Comparison of ENCODE assay signal across 17 cellular contexts in the genomic region with DNA sequence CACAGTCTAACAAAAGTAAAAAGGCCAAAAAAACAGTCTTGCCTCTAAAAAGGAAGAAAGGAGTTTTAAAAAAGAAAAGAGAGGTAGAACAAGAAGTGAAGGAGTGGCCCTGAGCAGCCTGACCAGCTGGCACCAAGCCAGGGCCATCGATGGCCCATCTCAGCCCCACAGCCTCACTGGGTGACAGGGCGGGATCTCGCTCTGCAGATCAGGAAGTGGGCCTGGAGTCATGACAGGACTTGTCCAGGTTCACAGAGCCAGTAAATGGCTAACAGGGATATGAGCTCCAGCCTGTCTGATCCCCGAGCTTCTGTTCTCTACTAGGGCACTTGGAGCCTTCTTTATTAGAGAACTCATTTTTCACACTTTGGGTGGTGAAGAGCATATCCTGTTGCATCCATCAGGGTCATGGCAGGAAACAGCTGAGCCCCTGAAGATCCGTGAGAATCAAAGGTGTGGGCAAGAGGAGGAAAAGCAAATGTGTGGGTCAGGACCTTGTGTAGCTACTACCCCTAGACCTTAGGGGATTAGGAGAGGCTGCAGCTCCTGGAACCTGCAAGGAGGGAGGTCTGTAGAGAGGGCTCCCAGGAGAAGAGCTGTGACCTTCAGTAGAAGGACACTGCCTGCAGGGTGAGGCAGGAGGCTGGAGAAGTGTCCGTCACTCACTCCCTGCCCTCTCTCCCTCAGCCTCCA.
DNase-seq lines count a peak whose midpoint lies in the region; ATAC-seq and TF ChIP-seq lines count a peak whose summit lies in the region.
"Had no signal": no experiment of that assay in that cellular context is flagged by ENCODE, and none has a peak within 500 bp of the region (broad histone marks: within the 10 kb centered on the region; RNA-seq: fewer than 3 reads in every experiment).

No MANE protein-coding gene starts in this region.

- no peak overlapping the region for H3K9ac ChIP-seq in SK-N-SH

- no peaks in the 10 kb centered on the region for H4K20me1 ChIP-seq in SK-N-SH (ENCODE audit: insufficient read depth)

- H3K4me2 ChIP-seq in SK-N-SH = no peak overlapping the region

- no peaks in the 10 kb centered on the region for H3K36me3 Mint-ChIP-seq in osteocyte (ENCODE audit: unreplicated experiment)

- peak overlapping the region in 1 of 2 donors; percentile 62 for H3K27ac Mint-ChIP-seq in stimulated activated naive CD8-positive, alpha-beta T cell treated with anti-CD3 and anti-CD28 coated beads, Interleukin-15, amount 100 ng/mL, for 72 hours
- H3K27ac Mint-ChIP-seq in osteocyte (ENCODE audit: unreplicated experiment) = no peak overlapping the region
- H3K27ac Mint-ChIP-seq: nephron, T-helper 17 cell had no signal

- CTCF ChIA-PET in SK-N-SH (lab: Yijun Ruan, JAX) = interaction anchor here (0.7 to 14.8 kb wide), 14 partner anchors 11 to 368 kb away, joined by 3 to 192 read pairs (median 4); no protein-coding TSS in a partner anchor

- H3K79me2 ChIP-seq in SK-N-SH (ENCODE audit: insufficient read depth) = no peaks in the 10 kb centered on the region

- H3K4me3 ChIP-seq in SK-N-SH (ENCODE audit: low read depth in 2 of 2, low read length in 1 of 2) (no peak overlapping the region), aorta (ENCODE audit: low read length in 2 of 2) (no peak overlapping the region)
- H3K4me3 ChIP-seq: gastroesophageal sphincter, lower lobe of right lung had no signal

- no peaks in the 10 kb centered on the region for H3K4me1 Mint-ChIP-seq in stimulated activated naive CD8-positive, alpha-beta T cell treated with anti-CD3 and anti-CD28 coated beads, Interleukin-15, amount 100 ng/mL, for 72 hours
- H3K4me1 Mint-ChIP-seq in osteocyte (ENCODE audit: unreplicated experiment) = peaks cover 12% of the 10 kb centered on the region

- POLR2A ChIA-PET in SK-N-SH (lab: Yijun Ruan, JAX) = interaction anchor here (0.8 kb wide), 1 partner anchor 20 kb away, joined by 3 read pairs; no protein-coding TSS in a partner anchor

- no peak overlapping the region for H2AFZ ChIP-seq in SK-N-SH (ENCODE audit: low read depth)

- H3K4me3 Mint-ChIP-seq in stimulated activated naive CD8-positive, alpha-beta T cell treated with anti-CD3 and anti-CD28 coated beads, Interleukin-15, amount 100 ng/mL, for 72 hours = no peak overlapping the region
- no peak overlapping the region for H3K4me3 Mint-ChIP-seq in osteocyte (ENCODE audit: unreplicated experiment)
- H3K4me3 Mint-ChIP-seq: nephron, T-helper 17 cell had no signal

- intact Hi-C loops in aorta (cut with DNase I) = no loop called here

- H3K9me2 ChIP-seq in SK-N-SH = no peaks in the 10 kb centered on the region

- H3K27me3 Mint-ChIP-seq in stimulated activated naive CD8-positive, alpha-beta T cell treated with anti-CD3 and anti-CD28 coated beads, Interleukin-15, amount 100 ng/mL, for 72 hours = peaks cover 8% of the 10 kb centered on the region
- peaks cover 12% of the 10 kb centered on the region for H3K27me3 Mint-ChIP-seq in osteocyte (ENCODE audit: unreplicated experiment)

- no peak for TF ChIP-seq CTCF in SK-N-SH (IDR thresholded peaks at IDR 0.05)
- no peak for TF ChIP-seq CTCF in osteocyte (IDR thresholded peaks at IDR 0.05)

- no peaks in the 10 kb centered on the region for H3K9me3 ChIP-seq in SK-N-SH
- no peaks in the 10 kb centered on the region for H3K9me3 ChIP-seq in aorta (ENCODE audit: control insufficient read depth, low read length)
- H3K9me3 ChIP-seq: gastroesophageal sphincter, lower lobe of right lung had no signal

- H3K9me3 Mint-ChIP-seq in stimulated activated naive CD8-positive, alpha-beta T cell treated with anti-CD3 and anti-CD28 coated beads, Interleukin-15, amount 100 ng/mL, for 72 hours = no peaks in the 10 kb centered on the region
- peaks cover 4% of the 10 kb centered on the region for H3K9me3 Mint-ChIP-seq in osteocyte (ENCODE audit: unreplicated experiment)
- H3K9me3 Mint-ChIP-seq: nephron had no signal

- no peaks in the 10 kb centered on the region for H3K36me3 ChIP-seq in SK-N-SH (replicated peaks in 1 of 2; ENCODE audit: control insufficient read depth in 1 of 2, insufficient read depth in 2 of 2, low read length in 1 of 2)
- no peaks in the 10 kb centered on the region for H3K36me3 ChIP-seq in aorta (ENCODE audit: control insufficient read depth in 1 of 2, insufficient read depth in 2 of 2, low read length in 1 of 2)
- H3K36me3 ChIP-seq: gastroesophageal sphincter, lower lobe of right lung had no signal

- H3K27ac ChIP-seq in SK-N-SH (ENCODE audit: low read depth in 2 of 2, low read length in 1 of 2) = peak overlapping the region in 1 of 2 experiments; percentile 60; a peak in 2 of 4 replicates
- H3K27ac ChIP-seq in aorta (ENCODE audit: low read depth in 1 of 2, low read length in 2 of 2) = no peak overlapping the region
- H3K27ac ChIP-seq: gastroesophageal sphincter, lower lobe of right lung had no signal

- no peaks in the 10 kb centered on the region for H3K27me3 ChIP-seq in SK-N-SH (ENCODE audit: insufficient read depth)
- no peaks in the 10 kb centered on the region for H3K27me3 ChIP-seq in aorta (ENCODE audit: control insufficient read depth in 1 of 2, insufficient read depth in 2 of 2, low read length in 1 of 2)

- no peak for DNase-seq in stimulated activated naive CD8-positive, alpha-beta T cell treated with anti-CD3 and anti-CD28 coated beads, Interleukin-15, amount 100 ng/mL, for 72 hours
- DNase-seq in stimulated activated naive CD8-positive, alpha-beta T cell treated with anti-CD3 and anti-CD28 coated beads, Interleukin-15, Interleukin-2, amounts not matched to agents 100 U/mL and 50 U/mL, for 24 hours = no peak
- DNase-seq in SK-N-SH = peak; percentile 55
- peak; percentile 83 for DNase-seq in islet precursor cell
- DNase-seq in aorta = no peak
- DNase-seq in HCEC 1CT = no peak
- no peak for DNase-seq in T1000 (lab: John Stamatoyannopoulos, UW)
- DNase-seq in osteocyte (ENCODE audit: extremely low spot score, unreplicated experiment) = no peak
- DNase-seq: activated effector memory CD4-positive, alpha-beta T cell treated with Interleukin-2 at 50 U/mL for 16 hours; EL; lower lobe of right lung; NCI-H1694 treated with DMSO at 0.1 percent for 48 hours; NCI-H526 treated with DMSO at 0.1 percent for 48 hours; RPMI8226; T-helper 17 cell had no signal

- TF ChIP-seq EP300 in SK-N-SH (IDR thresholded peaks at IDR 0.05; ENCODE audit: borderline replicate concordance in 1 of 2, low read depth in 1 of 2, low read length in 1 of 2) = no peak

- 46% methylated on average over 6 of the region's 6 CpGs for WGBS in SK-N-SH (ENCODE audit: low lambda C conversion rate)
- 59 to 64% methylated on average over 6 of the region's 6 CpGs for WGBS in aorta, 2 donors

- peaks cover 0 to 20% of the 10 kb centered on the region in 2 experiments; a peak in 1 of 4 replicates for H3K4me1 ChIP-seq in SK-N-SH (ENCODE audit: control insufficient read depth in 1 of 2, insufficient read depth in 2 of 2, low read depth in 1 of 2, low read length in 1 of 2)
- H3K4me1 ChIP-seq in aorta (ENCODE audit: control insufficient read depth in 1 of 2, insufficient read depth in 2 of 2, low read length in 2 of 2) = no peaks in the 10 kb centered on the region
- H3K4me1 ChIP-seq: gastroesophageal sphincter, lower lobe of right lung had no signal

- no peak for TF ChIP-seq RAD21 in SK-N-SH (IDR thresholded peaks at IDR 0.05; ENCODE audit: low read length)

- no peaks in the 10 kb centered on the region for H3F3A ChIP-seq in SK-N-SH (replicated peaks; ENCODE audit: insufficient read depth)

- peak; percentile 43 for ATAC-seq in stimulated activated naive CD8-positive, alpha-beta T cell treated with anti-CD3 and anti-CD28 coated beads, Interleukin-15, amount 100 ng/mL, for 72 hours
- ATAC-seq in stimulated activated naive CD8-positive, alpha-beta T cell treated with anti-CD3 and anti-CD28 coated beads, Interleukin-15, Interleukin-2, amounts not matched to agents 100 U/mL and 50 U/mL, for 24 hours = no peak
- ATAC-seq in aorta (ENCODE audit: low FRiP score) = peak; percentile 34
- ATAC-seq: gastroesophageal sphincter, lower lobe of right lung, T-helper 17 cell had no signal

TF ChIP-seq in SK-N-SH, 30 proteins besides CTCF, POLR2A, EP300 and RAD21 (continues in another document):
- no peak for TF ChIP-seq FOSL2 (IDR thresholded peaks at IDR 0.05; ENCODE audit: borderline replicate concordance, low read depth)
- TF ChIP-seq, protein P1, sequence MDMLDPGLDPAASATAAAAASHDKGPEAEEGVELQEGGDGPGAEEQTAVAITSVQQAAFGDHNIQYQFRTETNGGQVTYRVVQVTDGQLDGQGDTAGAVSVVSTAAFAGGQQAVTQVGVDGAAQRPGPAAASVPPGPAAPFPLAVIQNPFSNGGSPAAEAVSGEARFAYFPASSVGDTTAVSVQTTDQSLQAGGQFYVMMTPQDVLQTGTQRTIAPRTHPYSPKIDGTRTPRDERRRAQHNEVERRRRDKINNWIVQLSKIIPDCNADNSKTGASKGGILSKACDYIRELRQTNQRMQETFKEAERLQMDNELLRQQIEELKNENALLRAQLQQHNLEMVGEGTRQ (IDR thresholded peaks at IDR 0.05; ENCODE audit: borderline replicate concordance, low read depth, low read length) = no peak
- TF ChIP-seq CHD2 (IDR thresholded peaks at IDR 0.05; ENCODE audit: low read length, partially characterized antibody) = no peak
- TF ChIP-seq GATA2 (CRISPR knock-in tag; IDR thresholded peaks at IDR 0.05) = no peak
- TF ChIP-seq FOXJ3 (CRISPR knock-in tag; IDR thresholded peaks at IDR 0.05) = no peak
- no peak for TF ChIP-seq TCF12 (IDR thresholded peaks at IDR 0.05)
- TF ChIP-seq ELF1 (IDR thresholded peaks at IDR 0.05) = no peak
- TF ChIP-seq NFIC (IDR thresholded peaks at IDR 0.05; ENCODE audit: borderline replicate concordance) = no peak
- TF ChIP-seq, protein P2, sequence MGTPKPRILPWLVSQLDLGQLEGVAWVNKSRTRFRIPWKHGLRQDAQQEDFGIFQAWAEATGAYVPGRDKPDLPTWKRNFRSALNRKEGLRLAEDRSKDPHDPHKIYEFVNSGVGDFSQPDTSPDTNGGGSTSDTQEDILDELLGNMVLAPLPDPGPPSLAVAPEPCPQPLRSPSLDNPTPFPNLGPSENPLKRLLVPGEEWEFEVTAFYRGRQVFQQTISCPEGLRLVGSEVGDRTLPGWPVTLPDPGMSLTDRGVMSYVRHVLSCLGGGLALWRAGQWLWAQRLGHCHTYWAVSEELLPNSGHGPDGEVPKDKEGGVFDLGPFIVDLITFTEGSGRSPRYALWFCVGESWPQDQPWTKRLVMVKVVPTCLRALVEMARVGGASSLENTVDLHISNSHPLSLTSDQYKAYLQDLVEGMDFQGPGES (IDR thresholded peaks at IDR 0.05; ENCODE audit: low read depth, low read length) = no peak
- TF ChIP-seq, protein P3, sequence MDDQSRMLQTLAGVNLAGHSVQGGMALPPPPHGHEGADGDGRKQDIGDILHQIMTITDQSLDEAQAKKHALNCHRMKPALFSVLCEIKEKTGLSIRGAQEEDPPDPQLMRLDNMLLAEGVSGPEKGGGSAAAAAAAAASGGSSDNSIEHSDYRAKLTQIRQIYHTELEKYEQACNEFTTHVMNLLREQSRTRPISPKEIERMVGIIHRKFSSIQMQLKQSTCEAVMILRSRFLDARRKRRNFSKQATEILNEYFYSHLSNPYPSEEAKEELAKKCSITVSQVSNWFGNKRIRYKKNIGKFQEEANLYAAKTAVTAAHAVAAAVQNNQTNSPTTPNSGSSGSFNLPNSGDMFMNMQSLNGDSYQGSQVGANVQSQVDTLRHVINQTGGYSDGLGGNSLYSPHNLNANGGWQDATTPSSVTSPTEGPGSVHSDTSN (IDR thresholded peaks at IDR 0.05) = no peak

Comparison
In these comparisons a context has a peak if more than half of its experiments do, and no peak if none do; other contexts are left out.
1. DNase-seq: peak in SK-N-SH (single experiment) and islet precursor cell (single experiment); none in stimulated activated naive CD8-positive, alpha-beta T cell treated with anti-CD3 and anti-CD28 coated beads, Interleukin-15, amount 100 ng/mL, for 72 hours (0 of 2), stimulated activated naive CD8-positive, alpha-beta T cell treated with anti-CD3 and anti-CD28 coated beads, Interleukin-15, Interleukin-2, amounts not matched to agents 100 U/mL and 50 U/mL, for 24 hours (single experiment), aorta (0 of 2), HCEC 1CT (single experiment), T1000 (single experiment) and osteocyte (single experiment).